ENCODE assay signal across 9 cellular contexts in the genomic region with DNA sequence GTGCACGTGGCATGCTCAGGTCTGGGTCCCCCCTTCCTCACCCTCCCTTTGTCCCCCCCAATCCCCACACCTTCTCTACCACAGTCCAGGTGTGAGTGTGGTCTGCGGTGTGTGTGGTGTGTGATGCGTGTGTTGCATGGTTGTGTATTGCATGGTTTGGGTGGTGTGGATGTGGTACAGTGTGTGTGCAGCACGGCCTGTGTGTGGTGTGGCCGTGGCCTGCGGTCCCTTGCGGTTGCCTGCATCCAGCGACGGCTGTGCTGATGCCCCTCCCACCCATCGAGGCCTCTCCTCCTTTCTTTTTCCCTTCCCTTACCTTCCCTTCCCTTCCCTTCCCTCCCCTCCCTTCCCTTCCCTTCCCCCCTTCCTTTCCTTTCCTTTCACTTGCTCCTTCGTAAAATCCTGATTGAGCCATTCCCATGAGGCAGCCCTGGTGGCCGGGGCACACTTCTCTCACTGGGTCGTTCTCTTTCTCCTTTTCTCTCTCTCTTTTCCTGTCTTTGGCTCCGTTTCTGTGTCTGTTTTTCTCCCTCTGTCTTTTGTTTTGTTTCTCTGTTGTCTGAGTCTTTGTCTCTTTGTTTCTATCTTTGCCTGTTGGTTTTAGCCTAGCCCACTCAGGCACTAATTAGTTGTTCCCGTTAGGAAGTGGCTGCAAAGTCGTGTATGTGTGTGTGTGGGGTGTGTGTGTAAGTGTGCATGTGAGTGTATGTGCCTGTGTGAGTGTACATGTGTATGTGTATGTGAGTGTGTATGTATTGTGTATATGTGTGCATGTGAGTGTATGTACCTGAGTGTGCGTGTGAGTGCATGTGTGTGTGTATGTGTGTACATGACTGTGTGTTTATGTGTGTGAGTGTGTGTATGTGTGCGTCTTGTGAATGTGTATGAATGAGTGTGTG.
DNase-seq lines count a peak whose midpoint lies in the region; ATAC-seq, FAIRE-seq and TF ChIP-seq lines count a peak whose summit lies in the region.
"Had no signal": no experiment of that assay in that cellular context is flagged by ENCODE, and none has a peak within 500 bp of the region (broad histone marks: within the 10 kb centered on the region; RNA-seq: fewer than 3 reads in every experiment).

No MANE protein-coding gene starts in this region.

- BruUV-seq in GM12878 (replicated peaks; lab: Mats Ljungman, UMichigan): no TSS peak

- TF ChIP-seq CTCF in HFF-Myc (IDR thresholded peaks at IDR 0.05; ENCODE audit: low read depth, low read length, missing control alignments): no peak
- no peak for TF ChIP-seq CTCF in GM12878 (IDR thresholded peaks at IDR 0.05 in 2 of 3, conservative IDR thresholded peaks at IDR 0.05 in 1 of 3; ENCODE audit: control insufficient read depth in 2 of 3, extremely low read depth in 1 of 3, insufficient read depth in 1 of 3, low read depth in 3 of 3, low read length in 3 of 3)
- no peak for TF ChIP-seq CTCF in neural cell (IDR thresholded peaks at IDR 0.05; ENCODE audit: poor library complexity, severe bottlenecking)
- TF ChIP-seq CTCF in GM20000 (IDR thresholded peaks at IDR 0.05; ENCODE audit: extremely low read depth, missing control alignments): no peak

- POLR2A ChIA-PET in GM12878 (lab: Charles Lee): no interaction called here

- H3K9ac ChIP-seq in GM12878 (ENCODE audit: control insufficient read depth, insufficient read depth, low read length) (no peak overlapping the region; the same call in 1 of the 2 replicates), neural cell (ENCODE audit: low read length) (peak overlapping the region; percentile 69)

- H3K27ac ChIP-seq in GM12878 (ENCODE audit: control insufficient read depth, insufficient read depth) (no peak overlapping the region), neural cell (ENCODE audit: low read length) (peak overlapping the region; percentile 94)

- FAIRE-seq in GM12878 (lab: Jason Lieb, UNC): peak; percentile 87

- TF ChIP-seq EP300 in GM12878 (IDR thresholded peaks at IDR 0.05; ENCODE audit: borderline replicate concordance in 1 of 2, control insufficient read depth in 1 of 2, low read depth in 2 of 2, low read length in 2 of 2) (no peak), neural cell (conservative IDR thresholded peaks at IDR 0.05; ENCODE audit: poor library complexity, severe bottlenecking) (no peak)

- no peaks in the 10 kb centered on the region for H3K27me3 ChIP-seq in GM12878 (replicated peaks in 1 of 2; ENCODE audit: control insufficient read depth in 2 of 2, insufficient read depth in 2 of 2, low read length in 1 of 2)
- H3K27me3 ChIP-seq in neural cell (ENCODE audit: insufficient read depth, low read depth, low read length): no peaks in the 10 kb centered on the region

- RAD21 ChIA-PET in GM12878 (lab: Charles Lee; ENCODE audit: unreplicated experiment): no interaction called here

- H4K20me1 ChIP-seq in GM12878 (ENCODE audit: control insufficient read depth, insufficient read depth): no peaks in the 10 kb centered on the region
- H4K20me1 ChIP-seq in neural cell (ENCODE audit: insufficient read depth): no peaks in the 10 kb centered on the region

- SMC1A ChIA-PET in GM12878 (lab: Charles Lee; ENCODE audit: uncharacterized antibody, unreplicated experiment): no interaction called here

- DNase-seq in DMS153 (lab: John Stamatoyannopoulos, UW) (peak; percentile 18), HFF-Myc (ENCODE audit: extremely low read depth, low read depth) (no peak), GM12878 (ENCODE audit: low read depth, low spot score) (no peak), GM20000 (ENCODE audit: low spot score) (no peak)
- DNase-seq: amniotic stem cell had no signal

- H3K4me1 ChIP-seq in GM12878 (ENCODE audit: control insufficient read depth, insufficient read depth, low read length): peaks cover 28% of the 10 kb centered on the region

- H3K9me2 ChIP-seq in neural cell (ENCODE audit: insufficient read depth, low read length): no peaks in the 10 kb centered on the region

- H3K4me2 ChIP-seq in GM12878 (ENCODE audit: control insufficient read depth, insufficient read depth): peak overlapping the region; percentile 81
- H3K4me2 ChIP-seq in neural cell (ENCODE audit: low read length): peak overlapping the region; percentile 68

- H3K4me3 ChIP-seq in HFF-Myc (replicated peaks; ENCODE audit: low read depth, low read length) (peak overlapping the region; percentile 5), GM12878 (no peak overlapping the region; the same call in 1 of the 2 replicates), neural cell (ENCODE audit: low read length) (peak overlapping the region; percentile 52)

- in situ Hi-C loops in GM12878 (cut with MboI): no loop called here

- no peaks in the 10 kb centered on the region for H3K9me3 ChIP-seq in GM12878 (replicated peaks; ENCODE audit: control insufficient read depth, insufficient read depth, low read length)
- no peaks in the 10 kb centered on the region for H3K9me3 ChIP-seq in neural cell (ENCODE audit: low read length)

- H2AFZ ChIP-seq in GM12878 (ENCODE audit: control insufficient read depth, low read depth, low read length): no peak overlapping the region; the same call in 1 of the 2 replicates
- no peak overlapping the region for H2AFZ ChIP-seq in neural cell (ENCODE audit: low read depth, low read length)

- intact Hi-C loops in GM12878 (cut with micrococcal nuclease; ENCODE audit: unreplicated experiment): no loop called here

- CTCF ChIA-PET in GM12878 (lab: Yijun Ruan, JAX): no interaction called here

- no peak for TF ChIP-seq RAD21 in GM12878 (IDR thresholded peaks at IDR 0.05; ENCODE audit: insufficient read depth, low read depth, low read length)
- TF ChIP-seq RAD21 in neural cell (conservative IDR thresholded peaks at IDR 0.05): no peak

- ATAC-seq in GM12878 (no peak), HG02759 (IDR thresholded peaks at IDR 0.05; ENCODE audit: unreplicated experiment) (no peak), HG02970 (IDR thresholded peaks at IDR 0.05; ENCODE audit: low FRiP score, unreplicated experiment) (no peak), GM18517 (IDR thresholded peaks at IDR 0.05; ENCODE audit: unreplicated experiment) (no peak)

- TF ChIP-seq POLR2A in GM12878 (IDR thresholded peaks at IDR 0.05; ENCODE audit: low read depth, low read length): no peak

- no peaks in the 10 kb centered on the region for H3K79me2 ChIP-seq in GM12878 (ENCODE audit: control insufficient read depth, insufficient read depth, low read length)
- H3K79me2 ChIP-seq in neural cell (replicated peaks; ENCODE audit: insufficient read depth, low read length): no peaks in the 10 kb centered on the region

- H3F3A ChIP-seq in neural cell (ENCODE audit: insufficient read depth, low read length, poor library complexity, severe bottlenecking): peaks cover 6% of the 10 kb centered on the region

- WGBS in GM12878 (ENCODE audit: insufficient coverage, insufficient replicate concordance, low lambda C conversion rate, missing lambda C conversion rate): 34% methylated on average over 16 of the region's 18 CpGs

- no peaks in the 10 kb centered on the region for H3K36me3 ChIP-seq in GM12878 (ENCODE audit: control insufficient read depth in 2 of 2, insufficient read depth in 2 of 2, low read length in 1 of 2)
- no peaks in the 10 kb centered on the region for H3K36me3 ChIP-seq in neural cell (ENCODE audit: insufficient read depth, low read length)

TF ChIP-seq in GM12878, 131 proteins besides CTCF, POLR2A, EP300 and RAD21 (continues in another document):
- TF ChIP-seq ZNF207 (IDR thresholded peaks at IDR 0.05; ENCODE audit: borderline replicate concordance): no peak
- TF ChIP-seq, protein P1, sequence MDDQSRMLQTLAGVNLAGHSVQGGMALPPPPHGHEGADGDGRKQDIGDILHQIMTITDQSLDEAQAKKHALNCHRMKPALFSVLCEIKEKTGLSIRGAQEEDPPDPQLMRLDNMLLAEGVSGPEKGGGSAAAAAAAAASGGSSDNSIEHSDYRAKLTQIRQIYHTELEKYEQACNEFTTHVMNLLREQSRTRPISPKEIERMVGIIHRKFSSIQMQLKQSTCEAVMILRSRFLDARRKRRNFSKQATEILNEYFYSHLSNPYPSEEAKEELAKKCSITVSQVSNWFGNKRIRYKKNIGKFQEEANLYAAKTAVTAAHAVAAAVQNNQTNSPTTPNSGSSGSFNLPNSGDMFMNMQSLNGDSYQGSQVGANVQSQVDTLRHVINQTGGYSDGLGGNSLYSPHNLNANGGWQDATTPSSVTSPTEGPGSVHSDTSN (IDR thresholded peaks at IDR 0.05; ENCODE audit: insufficient replicate concordance, low read depth, low read length): peak; percentile 31
- 0 out of 2 replicates have a peak, but pooled peaks have one; percentile 11 for TF ChIP-seq EED (IDR thresholded peaks at IDR 0.05; ENCODE audit: low read depth)
- TF ChIP-seq ZNF384 (IDR thresholded peaks at IDR 0.05; ENCODE audit: borderline replicate concordance, low read depth, low read length): no peak

TF ChIP-seq in neural cell, 6 proteins besides CTCF, POLR2A, EP300 and RAD21:
- peak; percentile 18 for TF ChIP-seq POLR2AphosphoS5 (IDR thresholded peaks at IDR 0.05)
- TF ChIP-seq, protein P2, sequence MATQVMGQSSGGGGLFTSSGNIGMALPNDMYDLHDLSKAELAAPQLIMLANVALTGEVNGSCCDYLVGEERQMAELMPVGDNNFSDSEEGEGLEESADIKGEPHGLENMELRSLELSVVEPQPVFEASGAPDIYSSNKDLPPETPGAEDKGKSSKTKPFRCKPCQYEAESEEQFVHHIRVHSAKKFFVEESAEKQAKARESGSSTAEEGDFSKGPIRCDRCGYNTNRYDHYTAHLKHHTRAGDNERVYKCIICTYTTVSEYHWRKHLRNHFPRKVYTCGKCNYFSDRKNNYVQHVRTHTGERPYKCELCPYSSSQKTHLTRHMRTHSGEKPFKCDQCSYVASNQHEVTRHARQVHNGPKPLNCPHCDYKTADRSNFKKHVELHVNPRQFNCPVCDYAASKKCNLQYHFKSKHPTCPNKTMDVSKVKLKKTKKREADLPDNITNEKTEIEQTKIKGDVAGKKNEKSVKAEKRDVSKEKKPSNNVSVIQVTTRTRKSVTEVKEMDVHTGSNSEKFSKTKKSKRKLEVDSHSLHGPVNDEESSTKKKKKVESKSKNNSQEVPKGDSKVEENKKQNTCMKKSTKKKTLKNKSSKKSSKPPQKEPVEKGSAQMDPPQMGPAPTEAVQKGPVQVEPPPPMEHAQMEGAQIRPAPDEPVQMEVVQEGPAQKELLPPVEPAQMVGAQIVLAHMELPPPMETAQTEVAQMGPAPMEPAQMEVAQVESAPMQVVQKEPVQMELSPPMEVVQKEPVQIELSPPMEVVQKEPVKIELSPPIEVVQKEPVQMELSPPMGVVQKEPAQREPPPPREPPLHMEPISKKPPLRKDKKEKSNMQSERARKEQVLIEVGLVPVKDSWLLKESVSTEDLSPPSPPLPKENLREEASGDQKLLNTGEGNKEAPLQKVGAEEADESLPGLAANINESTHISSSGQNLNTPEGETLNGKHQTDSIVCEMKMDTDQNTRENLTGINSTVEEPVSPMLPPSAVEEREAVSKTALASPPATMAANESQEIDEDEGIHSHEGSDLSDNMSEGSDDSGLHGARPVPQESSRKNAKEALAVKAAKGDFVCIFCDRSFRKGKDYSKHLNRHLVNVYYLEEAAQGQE (IDR thresholded peaks at IDR 0.05; ENCODE audit: borderline replicate concordance): no peak
